10 cellular contexts compared by ENCODE assay signal in genomic region chr20:35518975-35519374, GRCh38. TPM values are rescaled to one million over a fixed set of nuclear protein-coding genes. Genes with fewer than 3 reads are reported as not detected.
"Had no signal": no experiment of that assay in that cellular context is flagged by ENCODE, and none has a peak within 500 bp of the region (broad histone marks: within the 10 kb centered on the region; RNA-seq: fewer than 3 reads in every experiment).

No MANE protein-coding gene starts in this region.

- H3K4me2 ChIP-seq: GM23338 had no signal

- H3K4me1 ChIP-seq: HAP-1 had no signal

- H3K4me3 ChIP-seq: GM23338, HAP-1 had no signal

- H3K9me3 ChIP-seq: HAP-1 had no signal

- DNase-seq: HFFc6, KG1 had no signal

- FAIRE-seq: H1, H54 had no signal

- ATAC-seq: GM23338, HCT116 had no signal

- H2AFZ ChIP-seq: GM23338 had no signal

- H3K36me3 ChIP-seq: HAP-1 had no signal

- H3K27ac ChIP-seq: HL-60 had no signal

RNA-seq across cellular contexts. Expression of gene C20orf173, which starts 10.5 kb away (rescaled TPM):
- total RNA-seq: GM23338, H1, HFFc6, HT1080 had no signal
- polyA plus RNA-seq: GM23338, H1, IgD-negative memory B cell had no signal
